In genomic region chr6:114135348-114136002, GRCh38 we compare ENCODE assay signal across 23 cellular contexts.
A peak's percentile ranks its signal among the peaks of the same experiment; 100 is the strongest.
DNase-seq lines count a peak whose midpoint lies in the region; ATAC-seq, FAIRE-seq and TF ChIP-seq lines count a peak whose summit lies in the region.
"Had no signal": no experiment of that assay in that cellular context is flagged by ENCODE, and none has a peak within 500 bp of the region (broad histone marks: within the 10 kb centered on the region; RNA-seq: fewer than 3 reads in every experiment).

No MANE protein-coding gene starts in this region.

- H3T11ph ChIP-seq in H9 (ENCODE audit: low read length) = no peak overlapping the region

- CTCF ChIA-PET in H1 (lab: Charles Lee; ENCODE audit: partially characterized antibody) = interaction anchor here (1.3 to 1.7 kb wide), 3 partner anchors 8 to 149 kb away, joined by 3 to 6 read pairs (median 5); no protein-coding TSS in a partner anchor

- no peak overlapping the region for H3K23ac ChIP-seq in H9 (ENCODE audit: insufficient read length, low read depth, low read length)
- no peak overlapping the region for H3K23ac ChIP-seq in H1 (ENCODE audit: insufficient read length)

- H4K8ac ChIP-seq in H9 (replicated peaks; ENCODE audit: insufficient read length, low read depth, low read length) (no peak overlapping the region), H1 (ENCODE audit: extremely low read depth, insufficient read depth, low read length) (no peak overlapping the region)

- H3K18ac ChIP-seq in H9 (ENCODE audit: insufficient read length, low read depth, low read length) = no peak overlapping the region
- H3K18ac ChIP-seq in H1 (ENCODE audit: extremely low read depth, low read length) = no peak overlapping the region

- peaks cover 6 to 7% of the 10 kb centered on the region in 2 experiments for H3K4me1 Mint-ChIP-seq in H9
- H3K4me1 Mint-ChIP-seq: B cell; CD4-positive, CD25-positive, alpha-beta regulatory T cell; CD8-positive, alpha-beta memory T cell had no signal

- peaks cover 0 to 41% (median 18%) of the 10 kb centered on the region in 3 experiments; a peak in 5 of 7 replicates for H3K36me3 Mint-ChIP-seq in H9 (ENCODE audit: insufficient read depth in 1 of 3, low read depth in 3 of 3)
- H3K36me3 Mint-ChIP-seq: CD4-positive, CD25-positive, alpha-beta regulatory T cell; CD8-positive, alpha-beta memory T cell had no signal

- H3K4me1 ChIP-seq in H9 (ENCODE audit: insufficient read depth, low read length) (no peaks in the 10 kb centered on the region), H1 (replicated peaks in 1 of 4; ENCODE audit: control insufficient read depth in 3 of 4, insufficient read depth in 4 of 4, low read length in 3 of 4) (no peaks in the 10 kb centered on the region), psoas muscle (no peaks in the 10 kb centered on the region)
- H3K4me1 ChIP-seq: BLaER1 treated with 17β-estradiol and CSF1 and Interleukin-3, amounts not matched to agents 10 nM and 100 nM; Caco-2 had no signal

- ATAC-seq in psoas muscle = peak in 3 of 4 donors; percentile 52 to 74 (median 68)
- ATAC-seq: HCT116 had no signal

- intact Hi-C loops in psoas muscle (cut with DNase I) = no loop called here

- H4K91ac ChIP-seq in H9 (ENCODE audit: insufficient read length, low read depth, low read length) (no peak overlapping the region), H1 (replicated peaks; ENCODE audit: insufficient read length, low read length) (no peak overlapping the region)

- DNase-seq in H9 (no peak), HTR-8/SVneo (ENCODE audit: insufficient read length, low spot score) (no peak), H1 (ENCODE audit: low read depth in 1 of 2, low spot score in 2 of 2) (no peak), psoas muscle (no peak), T1000 (lab: John Stamatoyannopoulos, UW) (no peak), NCI-H82 (lab: John Stamatoyannopoulos, UW) (no peak), C1 segment of cervical spinal cord (lab: John Stamatoyannopoulos, UW) (no peak), activated gamma-delta T cell (lab: John Stamatoyannopoulos, UW) (no peak)
- DNase-seq: Caco-2; CD4-positive, CD25-positive, alpha-beta regulatory T cell; CD8-positive, alpha-beta memory T cell; DMS153; DMS79; GDM1; GM23248; HFFc6 had no signal

- H3K4me3 Mint-ChIP-seq in H9 = no peak overlapping the region
- H3K4me3 Mint-ChIP-seq: B cell; CD4-positive, CD25-positive, alpha-beta regulatory T cell; CD8-positive, alpha-beta memory T cell; HFFc6 had no signal

- H4K20me1 ChIP-seq in H9 (ENCODE audit: control insufficient read depth, insufficient read depth, insufficient read length) (no peaks in the 10 kb centered on the region), H1 (replicated peaks in 1 of 2; ENCODE audit: control insufficient read depth in 1 of 2, insufficient read depth in 2 of 2, low read length in 2 of 2) (no peaks in the 10 kb centered on the region)
- H4K20me1 ChIP-seq: BLaER1 treated with 17β-estradiol and CSF1 and Interleukin-3, amounts not matched to agents 10 nM and 100 nM had no signal

- H2AK5ac ChIP-seq in H9 (ENCODE audit: insufficient read length, low read length) (no peak overlapping the region), H1 (ENCODE audit: low read depth, low read length) (no peak overlapping the region)

- H2BK5ac ChIP-seq in H9 (ENCODE audit: insufficient read length, low read length) (no peak overlapping the region), H1 (ENCODE audit: low read depth, low read length) (no peak overlapping the region)

- peaks cover 0 to 3% (median 0%) of the 10 kb centered on the region in 4 experiments; a peak in 1 of 8 replicates for H3K36me3 ChIP-seq in H1 (ENCODE audit: control insufficient read depth in 2 of 4, insufficient read depth in 4 of 4, low read length in 3 of 4)
- no peaks in the 10 kb centered on the region for H3K36me3 ChIP-seq in psoas muscle (ENCODE audit: insufficient read depth in 1 of 2, low read depth in 1 of 2)
- H3K36me3 ChIP-seq: BLaER1 treated with 17β-estradiol and CSF1 and Interleukin-3, amounts not matched to agents 10 nM and 100 nM had no signal

- no peak overlapping the region for H3K9ac ChIP-seq in H9 (ENCODE audit: extremely low read depth, insufficient read length, low read length)
- H3K9ac ChIP-seq in H1 (replicated peaks in 1 of 4; ENCODE audit: extremely low read depth in 1 of 4, low read depth in 3 of 4, low read length in 3 of 4) = no peak overlapping the region
- H3K9ac ChIP-seq: BLaER1 treated with 17β-estradiol and CSF1 and Interleukin-3, amounts not matched to agents 10 nM and 100 nM; GM23248 had no signal

- H3K4ac ChIP-seq in H9 (ENCODE audit: low read depth, low read length) (no peak overlapping the region), H1 (replicated peaks; ENCODE audit: insufficient read length, low read depth, low read length) (no peak overlapping the region)

- H3K14ac ChIP-seq in H9 (ENCODE audit: insufficient read depth, low read length) (no peak overlapping the region), H1 (ENCODE audit: insufficient read length) (no peak overlapping the region)

- H3K4me2 ChIP-seq in H9 (ENCODE audit: insufficient read depth, insufficient read length, low read length) = no peak overlapping the region
- no peak overlapping the region for H3K4me2 ChIP-seq in H1 (ENCODE audit: insufficient read depth in 1 of 2, low read depth in 2 of 2, low read length in 2 of 2)
- H3K4me2 ChIP-seq: BLaER1 treated with 17β-estradiol and CSF1 and Interleukin-3, amounts not matched to agents 10 nM and 100 nM had no signal

- no peak for TF ChIP-seq EP300 in H1 (IDR thresholded peaks at IDR 0.05; ENCODE audit: borderline replicate concordance in 1 of 2, low read depth in 2 of 2, low read length in 2 of 2)

- H3K27me3 Mint-ChIP-seq in H9 (ENCODE audit: low read depth) = no peaks in the 10 kb centered on the region

- H3K27ac Mint-ChIP-seq in H9 = peak overlapping the region; percentile 4 to 55 (median 16); a peak in 1 of 7 replicates
- H3K27ac Mint-ChIP-seq: B cell; CD4-positive, CD25-positive, alpha-beta regulatory T cell; CD8-positive, alpha-beta memory T cell; HFFc6 had no signal

- H3K9me3 Mint-ChIP-seq in H9 = no peaks in the 10 kb centered on the region; a peak in 1 of 5 replicates
- H3K9me3 Mint-ChIP-seq: HFFc6 had no signal

- no peak for TF ChIP-seq POLR2A in H1 (IDR thresholded peaks at IDR 0.05; ENCODE audit: control extremely low read depth in 1 of 2, low read depth in 2 of 2, low read length in 2 of 2)

- POLR2A ChIA-PET in H1 (lab: Charles Lee; ENCODE audit: partially characterized antibody) = interaction anchor here (1.1 kb wide), 1 partner anchor 33 kb away, joined by 3 read pairs; no protein-coding TSS in a partner anchor

- H2BK20ac ChIP-seq in H9 (ENCODE audit: low read depth, low read length, poor library complexity, severe bottlenecking) (no peak overlapping the region), H1 (ENCODE audit: low read length) (no peak overlapping the region)

- H3K27me3 ChIP-seq in H9 (ENCODE audit: insufficient read depth, low read length) (no peaks in the 10 kb centered on the region), H1 (replicated peaks in 1 of 4; ENCODE audit: control insufficient read depth in 3 of 4, extremely low read depth in 1 of 4, insufficient read depth in 3 of 4, low read length in 3 of 4) (peaks cover 0 to 1% (median 0%) of the 10 kb centered on the region in 4 experiments; a peak in 1 of 7 replicates), psoas muscle (ENCODE audit: insufficient read depth in 3 of 3, low read length in 2 of 3) (no peaks in the 10 kb centered on the region)
- H3K27me3 ChIP-seq: BLaER1 treated with 17β-estradiol and CSF1 and Interleukin-3, amounts not matched to agents 10 nM and 100 nM had no signal

- H3K79me2 ChIP-seq in H9 (ENCODE audit: insufficient read depth, low read length) (no peaks in the 10 kb centered on the region), H1 (ENCODE audit: control insufficient read depth in 1 of 2, insufficient read depth in 2 of 2, low read length in 2 of 2) (no peaks in the 10 kb centered on the region)

- no peak for TF ChIP-seq RAD21 in H1 (IDR thresholded peaks at IDR 0.05 in 1 of 2, conservative IDR thresholded peaks at IDR 0.05 in 1 of 2; ENCODE audit: low read depth in 2 of 2, low read length in 2 of 2)

- H3K27ac ChIP-seq in H9 (ENCODE audit: insufficient read length, low read depth, low read length) = no peak overlapping the region
- no peak overlapping the region for H3K27ac ChIP-seq in H1 (ENCODE audit: low read depth, low read length)
- no peak overlapping the region for H3K27ac ChIP-seq in psoas muscle
- H3K27ac ChIP-seq: BLaER1 treated with 17β-estradiol and CSF1 and Interleukin-3, amounts not matched to agents 10 nM and 100 nM; GM23248 had no signal

- H2AFZ ChIP-seq in H9 (ENCODE audit: low read length) (no peak overlapping the region), H1 (ENCODE audit: low read length) (no peak overlapping the region)
- H2AFZ ChIP-seq: GM23248 had no signal

- TF ChIP-seq CTCF in H9 (conservative IDR thresholded peaks at IDR 0.05) (no peak), H1 (IDR thresholded peaks at IDR 0.05; ENCODE audit: control extremely low read depth in 1 of 3, insufficient read depth in 1 of 3, low read depth in 1 of 3, low read length in 3 of 3) (no peak), psoas muscle (IDR thresholded peaks at IDR 0.05) (no peak)

- H2BK12ac ChIP-seq in H9 (ENCODE audit: insufficient read length, low read depth, low read length) = no peak overlapping the region
- H2BK12ac ChIP-seq in H1 (ENCODE audit: low read depth, low read length) = no peak overlapping the region

- H3K56ac ChIP-seq in H9 (ENCODE audit: insufficient read length, low read depth, low read length) (no peak overlapping the region), H1 (replicated peaks; ENCODE audit: insufficient read length, low read depth, low read length) (no peak overlapping the region)

- whole genome bisulfite sequencing in H9 (ENCODE audit: extremely low coverage, insufficient read length, low lambda C conversion rate) = no CpG with 5 or more reads among the region's 5 CpGs
- WGBS in H1 (ENCODE audit: extremely low coverage in 1 of 2, insufficient coverage in 1 of 2, insufficient read length in 1 of 2, insufficient replicate concordance in 2 of 2, low coverage in 1 of 2, low lambda C conversion rate in 2 of 2, missing lambda C conversion rate in 1 of 2), 2 experiments = 91% methylated on average over 5 of the region's 5 CpGs; no CpG with 5 or more reads in 1 of the 2 experiments
- WGBS in psoas muscle, 3 donors = 22 to 38% (median 26%) methylated on average over 5 of the region's 5 CpGs

- H2BK120ac ChIP-seq in H9 (ENCODE audit: low read depth, low read length, poor library complexity, severe bottlenecking) = no peak overlapping the region
- no peak overlapping the region for H2BK120ac ChIP-seq in H1 (replicated peaks; ENCODE audit: low read depth, low read length)

- H3K79me1 ChIP-seq in H9 (ENCODE audit: insufficient read depth, low read depth, low read length, poor library complexity, severe bottlenecking) (no peaks in the 10 kb centered on the region), H1 (ENCODE audit: low read depth, low read length) (peaks cover 3% of the 10 kb centered on the region)

- H3K4me3 ChIP-seq in H1 (ENCODE audit: extremely low read depth in 1 of 4, insufficient read depth in 2 of 4, low read depth in 3 of 4, low read length in 4 of 4) (no peak overlapping the region), psoas muscle (no peak overlapping the region)
- H3K4me3 ChIP-seq: BLaER1 treated with 17β-estradiol and CSF1 and Interleukin-3, amounts not matched to agents 10 nM and 100 nM; GM23248 had no signal

- H2BK15ac ChIP-seq in H9 (ENCODE audit: low read depth, low read length) = no peak overlapping the region
- no peak overlapping the region for H2BK15ac ChIP-seq in H1 (ENCODE audit: low read length)

- H3K23me2 ChIP-seq in H9 (ENCODE audit: insufficient read length, low read depth, low read length, poor library complexity, severe bottlenecking) = no peaks in the 10 kb centered on the region
- no peaks in the 10 kb centered on the region for H3K23me2 ChIP-seq in H1 (ENCODE audit: low read depth, low read length)

- H3K9me3 ChIP-seq in H9 (ENCODE audit: control insufficient read depth, low read depth, low read length) (no peaks in the 10 kb centered on the region), H1 (ENCODE audit: insufficient read depth in 2 of 2, low read depth in 1 of 2, low read length in 1 of 2) (no peaks in the 10 kb centered on the region), psoas muscle (no peaks in the 10 kb centered on the region)
- H3K9me3 ChIP-seq: BLaER1 treated with 17β-estradiol and CSF1 and Interleukin-3, amounts not matched to agents 10 nM and 100 nM; Caco-2 had no signal

- H4K5ac ChIP-seq in H9 (ENCODE audit: insufficient read length, low read depth, low read length) (no peak overlapping the region), H1 (ENCODE audit: insufficient read length, low read depth, low read length) (no peak overlapping the region)

- FAIRE-seq in HTR-8/SVneo (lab: Jason Lieb, UNC) (peak; percentile 9), H1 (lab: Jason Lieb, UNC) (peak; percentile 32)
- FAIRE-seq: D721Med, GM12892, GM18507, H54 had no signal
